ENCODE assay signal across 2 cellular contexts in the genomic region with DNA sequence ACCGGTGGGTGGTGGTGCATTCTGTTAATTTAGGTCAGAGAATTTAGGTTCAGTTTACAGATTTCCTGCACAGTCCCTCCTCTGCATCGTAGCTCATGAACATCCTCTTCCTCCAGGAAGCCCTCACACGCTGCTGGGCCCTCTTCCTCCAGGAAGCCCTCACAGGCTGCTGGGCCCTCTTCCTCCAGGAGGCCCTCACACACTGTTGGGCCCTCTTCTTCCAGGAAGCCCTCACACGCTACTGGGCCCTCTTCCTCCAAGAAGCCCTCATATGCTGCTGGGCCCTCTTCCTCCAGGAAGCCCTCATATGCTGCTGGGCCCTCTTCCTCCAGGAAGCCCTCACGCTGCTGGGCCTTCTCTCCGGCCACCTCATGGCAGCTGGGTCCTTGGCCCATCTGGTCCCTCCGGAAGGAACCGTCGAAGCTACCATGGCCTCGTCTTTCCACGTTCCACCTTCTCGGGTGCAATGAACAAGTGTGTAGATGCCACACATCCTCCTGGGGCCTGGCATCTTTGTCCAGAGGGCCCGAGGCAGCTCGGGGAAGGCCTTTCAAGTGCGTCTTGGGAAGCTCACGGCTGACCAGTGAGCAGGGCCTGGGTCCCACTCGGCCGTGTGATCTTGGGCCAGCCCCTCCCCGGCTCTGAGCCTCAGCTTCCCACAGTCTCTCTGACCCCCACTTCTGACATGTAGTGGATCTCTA.
TF ChIP-seq lines count a peak whose summit lies in the region.

No MANE protein-coding gene starts in this region.

TF ChIP-seq in SK-N-SH, 30 proteins besides CTCF, POLR2A, EP300 and RAD21:
- TF ChIP-seq, protein P1, sequence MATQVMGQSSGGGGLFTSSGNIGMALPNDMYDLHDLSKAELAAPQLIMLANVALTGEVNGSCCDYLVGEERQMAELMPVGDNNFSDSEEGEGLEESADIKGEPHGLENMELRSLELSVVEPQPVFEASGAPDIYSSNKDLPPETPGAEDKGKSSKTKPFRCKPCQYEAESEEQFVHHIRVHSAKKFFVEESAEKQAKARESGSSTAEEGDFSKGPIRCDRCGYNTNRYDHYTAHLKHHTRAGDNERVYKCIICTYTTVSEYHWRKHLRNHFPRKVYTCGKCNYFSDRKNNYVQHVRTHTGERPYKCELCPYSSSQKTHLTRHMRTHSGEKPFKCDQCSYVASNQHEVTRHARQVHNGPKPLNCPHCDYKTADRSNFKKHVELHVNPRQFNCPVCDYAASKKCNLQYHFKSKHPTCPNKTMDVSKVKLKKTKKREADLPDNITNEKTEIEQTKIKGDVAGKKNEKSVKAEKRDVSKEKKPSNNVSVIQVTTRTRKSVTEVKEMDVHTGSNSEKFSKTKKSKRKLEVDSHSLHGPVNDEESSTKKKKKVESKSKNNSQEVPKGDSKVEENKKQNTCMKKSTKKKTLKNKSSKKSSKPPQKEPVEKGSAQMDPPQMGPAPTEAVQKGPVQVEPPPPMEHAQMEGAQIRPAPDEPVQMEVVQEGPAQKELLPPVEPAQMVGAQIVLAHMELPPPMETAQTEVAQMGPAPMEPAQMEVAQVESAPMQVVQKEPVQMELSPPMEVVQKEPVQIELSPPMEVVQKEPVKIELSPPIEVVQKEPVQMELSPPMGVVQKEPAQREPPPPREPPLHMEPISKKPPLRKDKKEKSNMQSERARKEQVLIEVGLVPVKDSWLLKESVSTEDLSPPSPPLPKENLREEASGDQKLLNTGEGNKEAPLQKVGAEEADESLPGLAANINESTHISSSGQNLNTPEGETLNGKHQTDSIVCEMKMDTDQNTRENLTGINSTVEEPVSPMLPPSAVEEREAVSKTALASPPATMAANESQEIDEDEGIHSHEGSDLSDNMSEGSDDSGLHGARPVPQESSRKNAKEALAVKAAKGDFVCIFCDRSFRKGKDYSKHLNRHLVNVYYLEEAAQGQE (IDR thresholded peaks at IDR 0.05; ENCODE audit: low read depth, low read length) = peak; percentile 10; the same call in 1 of the 2 replicates
- TF ChIP-seq TEAD4 (IDR thresholded peaks at IDR 0.05; ENCODE audit: borderline replicate concordance, insufficient read depth) = no peak
- 0 out of 2 replicates have a peak, but pooled peaks have one; percentile 33 for TF ChIP-seq POLR2AphosphoS5 (IDR thresholded peaks at IDR 0.05; ENCODE audit: low read depth, low read length)

TF ChIP-seq in SK-N-SH treated with all-trans-retinoic acid at 6 μM for 48 hours, 23 proteins besides CTCF, POLR2A, EP300 and RAD21 (continued from another document):
- no peak for TF ChIP-seq ZC3H10 (CRISPR knock-in tag; IDR thresholded peaks at IDR 0.05)
- TF ChIP-seq ARNTL (CRISPR knock-in tag; IDR thresholded peaks at IDR 0.05; ENCODE audit: borderline replicate concordance, low read depth) = no peak
- no peak for TF ChIP-seq SNAI2 (CRISPR knock-in tag; IDR thresholded peaks at IDR 0.05)
- TF ChIP-seq ISL1 (CRISPR knock-in tag; IDR thresholded peaks at IDR 0.05) = no peak
- no peak for TF ChIP-seq OSR1 (CRISPR knock-in tag; IDR thresholded peaks at IDR 0.05)
- no peak for TF ChIP-seq ZNF8 (CRISPR knock-in tag; IDR thresholded peaks at IDR 0.05)
TF ChIP-seq in SK-N-SH treated with all-trans-retinoic acid at 6 μM for 48 hours: peak in this region for 0.
